Comparison of ENCODE assay signal across 34 cellular contexts in the genomic region with DNA sequence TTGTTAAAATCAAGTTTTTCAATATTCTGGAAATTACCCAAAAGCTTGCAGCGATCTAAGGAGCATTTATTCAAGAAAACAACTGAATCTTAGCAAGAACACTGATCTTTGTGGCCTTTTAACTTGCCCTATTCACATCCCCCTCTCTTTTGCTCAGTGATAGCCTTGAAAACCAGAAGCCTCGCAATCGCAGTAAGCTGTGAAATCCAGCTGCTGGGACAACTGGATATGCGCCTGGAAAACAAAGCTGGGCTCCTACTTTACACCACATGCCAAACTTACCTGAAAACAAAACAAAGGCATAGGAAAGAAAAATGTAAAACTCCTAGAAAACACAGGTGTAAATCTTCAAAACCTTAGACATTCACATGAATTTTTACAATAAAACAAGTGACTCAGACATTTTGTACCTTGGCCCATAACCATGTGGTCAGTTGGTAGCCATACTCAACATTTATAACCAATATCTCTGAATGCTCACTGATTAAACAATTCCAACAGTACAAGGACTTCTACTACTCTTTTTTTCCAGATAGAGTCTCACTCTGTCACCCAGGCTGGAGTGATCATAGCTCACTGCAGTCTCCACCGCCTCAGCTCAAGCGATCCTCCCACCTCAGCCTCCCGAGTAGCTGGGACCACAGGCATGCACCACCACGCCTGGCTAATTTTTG. TPM values are rescaled to one million over a fixed set of nuclear protein-coding genes. Genes with fewer than 3 reads are reported as not detected.
"Had no signal": no experiment of that assay in that cellular context is flagged by ENCODE, and none has a peak within 500 bp of the region (broad histone marks: within the 10 kb centered on the region; RNA-seq: fewer than 3 reads in every experiment).

No MANE protein-coding gene starts in this region.

- FAIRE-seq: bronchial epithelial cell, frontal cortex had no signal

- H3K4me3 ChIP-seq: coronary artery, dorsolateral prefrontal cortex had no signal

- H3K36me3 Mint-ChIP-seq: activated CD8-positive, alpha-beta memory T cell treated with anti-CD3 and anti-CD28 coated beads, Interleukin-2, amount 10 ng/mL, durations not matched to agents 7 days and 5 days; activated naive CD8-positive, alpha-beta T cell had no signal

- H3K27me3 ChIP-seq: brain microvascular endothelial cell had no signal

- H3K27ac ChIP-seq: brain microvascular endothelial cell, coronary artery, dorsolateral prefrontal cortex, WERI-Rb-1 had no signal

- H3K4me1 Mint-ChIP-seq: endodermal cell had no signal

- DNase-seq: activated B cell treated with CpG ODN at 0.5 μM for 24 hours; activated CD4-positive, alpha-beta T cell treated with anti-CD3 and anti-CD28 coated beads for 48 hours; activated CD4-positive, alpha-beta T cell treated with anti-CD3 and anti-CD28 coated beads, Interleukin-2, amount 50 U/mL, for 1 hour; activated CD4-positive, alpha-beta T cell treated with anti-CD3 and anti-CD28 coated beads, Interleukin-2, amount 50 U/mL, for 48 hours; activated CD8-positive, alpha-beta memory T cell treated with anti-CD3 and anti-CD28 coated beads, Interleukin-2, amount 10 ng/mL, durations not matched to agents 7 days and 5 days; activated CD8-positive, alpha-beta memory T cell treated with anti-CD3 and anti-CD28 coated beads, Interleukin-2, amount 50 U/mL, for 48 hours; activated CD8-positive, alpha-beta T cell treated with anti-CD3 and anti-CD28 coated beads, Interleukin-2, amount 10 ng/mL, durations not matched to agents 7 days and 5 days; activated effector memory CD4-positive, alpha-beta T cell treated with Interleukin-2 at 50 U/mL for 16 hours; activated gamma-delta T cell treated with Interleukin-2 at 50 U/mL for 16 hours; activated naive CD4-positive, alpha-beta T cell treated with anti-CD3 and anti-CD28 coated beads, Interleukin-2, amount 50 U/mL, for 16 hours; activated naive CD4-positive, alpha-beta T cell treated with Interleukin-2 at 50 U/mL for 16 hours; activated T-cell treated with anti-CD3 and anti-CD28 coated beads for 4 hours; amygdala; aorta; brain microvascular endothelial cell; dorsolateral prefrontal cortex; effector memory CD4-positive, alpha-beta T cell; endodermal cell; foreskin fibroblast; head of caudate nucleus; T-helper 1 cell; T-helper 17 cell; T1000; WERI-Rb-1 had no signal

- ATAC-seq: activated CD4-positive, CD25-positive, alpha-beta regulatory T cell treated with anti-CD3 and anti-CD28 coated beads, Interleukin-2, amount 50 U/mL, for 24 hours; activated CD8-positive, alpha-beta memory T cell treated with anti-CD3 and anti-CD28 coated beads, Interleukin-2, amount 10 ng/mL, durations not matched to agents 7 days and 5 days; activated CD8-positive, alpha-beta T cell treated with anti-CD3 and anti-CD28 coated beads, Interleukin-2, amount 10 ng/mL, durations not matched to agents 7 days and 5 days; activated T-helper 17 cell treated with anti-CD3 and anti-CD28 coated beads, Interleukin-2, amount 50 U/mL, for 72 hours; esophagus mucosa; T-helper 17 cell had no signal

- H3K27me3 Mint-ChIP-seq: activated B cell treated with CpG ODN at 0.5 μM for 24 hours; activated CD8-positive, alpha-beta memory T cell treated with anti-CD3 and anti-CD28 coated beads, Interleukin-2, amount 10 ng/mL, durations not matched to agents 7 days and 5 days; activated naive CD8-positive, alpha-beta T cell; activated T-helper 17 cell treated with anti-CD3 and anti-CD28 coated beads, Interleukin-2, amount 50 U/mL, for 72 hours; central memory CD8-positive, alpha-beta T cell; dendritic cell treated with granulocyte-macrophage colony-stimulating factor and Interleukin-4, amounts not matched to agents 40 ng/mL and 50 ng/mL, for 4 days; T-helper 17 cell had no signal

- H3K27ac Mint-ChIP-seq: activated B cell treated with CpG ODN at 0.5 μM for 24 hours; activated CD8-positive, alpha-beta memory T cell treated with anti-CD3 and anti-CD28 coated beads, Interleukin-2, amount 10 ng/mL, durations not matched to agents 7 days and 5 days; activated CD8-positive, alpha-beta T cell treated with anti-CD3 and anti-CD28 coated beads, Interleukin-2, amount 10 ng/mL, durations not matched to agents 7 days and 5 days; activated naive CD8-positive, alpha-beta T cell; activated T-helper 17 cell treated with anti-CD3 and anti-CD28 coated beads, Interleukin-2, amount 50 U/mL, for 72 hours; dendritic cell treated with granulocyte-macrophage colony-stimulating factor and Interleukin-4, amounts not matched to agents 40 ng/mL and 50 ng/mL, for 4 days; endodermal cell; T-helper 17 cell; T-helper 2 cell treated with Interferon-gamma antibody and Interleukin-4, amounts not matched to agents 5 μg/mL and 100 μg/mL, for 36 hours had no signal

- H3K36me3 ChIP-seq: brain microvascular endothelial cell, WERI-Rb-1 had no signal

- H3K9me3 Mint-ChIP-seq: activated B cell treated with CpG ODN at 0.5 μM for 24 hours; activated T-helper 17 cell treated with anti-CD3 and anti-CD28 coated beads, Interleukin-2, amount 50 U/mL, for 72 hours; central memory CD8-positive, alpha-beta T cell; dendritic cell treated with granulocyte-macrophage colony-stimulating factor and Interleukin-4, amounts not matched to agents 40 ng/mL and 50 ng/mL, for 4 days; T-helper 2 cell treated with Interferon-gamma antibody and Interleukin-4, amounts not matched to agents 5 μg/mL and 100 μg/mL, for 36 hours had no signal

- H3K4me3 Mint-ChIP-seq: activated B cell treated with CpG ODN at 0.5 μM for 24 hours; activated CD8-positive, alpha-beta memory T cell treated with anti-CD3 and anti-CD28 coated beads, Interleukin-2, amount 10 ng/mL, durations not matched to agents 7 days and 5 days; activated CD8-positive, alpha-beta T cell treated with anti-CD3 and anti-CD28 coated beads, Interleukin-2, amount 10 ng/mL, durations not matched to agents 7 days and 5 days; activated naive CD8-positive, alpha-beta T cell; activated T-helper 17 cell treated with anti-CD3 and anti-CD28 coated beads, Interleukin-2, amount 50 U/mL, for 72 hours; central memory CD8-positive, alpha-beta T cell; dendritic cell treated with granulocyte-macrophage colony-stimulating factor and Interleukin-4, amounts not matched to agents 40 ng/mL and 50 ng/mL, for 4 days; endodermal cell; T-helper 17 cell; T-helper 2 cell treated with Interferon-gamma antibody and Interleukin-4, amounts not matched to agents 5 μg/mL and 100 μg/mL, for 36 hours had no signal

RNA-seq across cellular contexts. Expression of a gene that starts 28.9 kb away (rescaled TPM):
- total RNA-seq: bronchial epithelial cell, esophagus mucosa had no signal
